In the genomic region with DNA sequence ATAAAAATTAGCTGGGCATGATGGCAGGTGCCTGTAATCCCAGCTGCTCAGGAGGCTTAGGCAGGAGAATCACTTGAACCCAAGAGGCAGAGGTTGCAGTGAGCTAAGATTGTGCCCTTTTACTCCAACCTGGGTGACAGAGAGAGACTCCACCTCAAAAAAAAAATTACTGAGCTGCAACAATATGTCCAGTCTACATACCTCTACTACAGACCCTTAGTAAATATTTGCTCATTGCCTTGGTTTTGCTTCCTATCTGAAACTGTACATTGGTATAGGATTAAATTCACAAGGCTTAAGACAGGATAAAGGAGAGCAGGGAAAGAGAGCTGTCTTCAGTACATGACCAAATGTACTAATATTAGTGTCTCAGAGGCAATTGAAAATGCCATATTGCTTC, we compare ENCODE assay signal across 1 cellular context.
TF ChIP-seq lines count a peak whose summit lies in the region.

No MANE protein-coding gene starts in this region.

TF ChIP-seq in HepG2, 621 proteins besides CTCF, POLR2A, EP300 and RAD21 (continued from another document):
- TF ChIP-seq FOXA1 (IDR thresholded peaks at IDR 0.05) (no peak), FOXA1 (CRISPR knock-in tag; IDR thresholded peaks at IDR 0.05) (0 out of 2 replicates have a peak, but pooled peaks have one; percentile 18), ZNF446 (CRISPR knock-in tag; IDR thresholded peaks at IDR 0.05) (no peak), RARA (CRISPR knock-in tag; IDR thresholded peaks at IDR 0.05) (peak; percentile 25; the same call in 1 of the 2 replicates), ZFP37 (CRISPR knock-in tag; IDR thresholded peaks at IDR 0.05; ENCODE audit: borderline replicate concordance) (no peak), ELF1 (CRISPR knock-in tag; IDR thresholded peaks at IDR 0.05) (no peak)
- TF ChIP-seq, protein P1, sequence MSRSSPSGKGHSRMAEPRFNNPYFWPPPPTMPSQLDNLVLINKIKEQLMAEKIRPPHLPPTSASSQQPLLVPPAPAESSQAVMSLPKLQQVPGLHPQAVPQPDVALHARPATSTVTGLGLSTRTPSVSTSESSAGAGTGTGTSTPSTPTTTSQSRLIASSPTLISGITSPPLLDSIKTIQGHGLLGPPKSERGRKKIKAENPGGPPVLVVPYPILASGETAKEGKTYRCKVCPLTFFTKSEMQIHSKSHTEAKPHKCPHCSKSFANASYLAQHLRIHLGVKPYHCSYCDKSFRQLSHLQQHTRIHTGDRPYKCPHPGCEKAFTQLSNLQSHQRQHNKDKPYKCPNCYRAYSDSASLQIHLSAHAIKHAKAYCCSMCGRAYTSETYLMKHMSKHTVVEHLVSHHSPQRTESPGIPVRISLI (CRISPR knock-in tag; IDR thresholded peaks at IDR 0.05; ENCODE audit: borderline replicate concordance): peak; percentile 54; the same call in 1 of the 2 replicates
TF ChIP-seq in HepG2: peak in this region for 11.
